Comparison of ENCODE assay signal across 9 cellular contexts in the genomic region with DNA sequence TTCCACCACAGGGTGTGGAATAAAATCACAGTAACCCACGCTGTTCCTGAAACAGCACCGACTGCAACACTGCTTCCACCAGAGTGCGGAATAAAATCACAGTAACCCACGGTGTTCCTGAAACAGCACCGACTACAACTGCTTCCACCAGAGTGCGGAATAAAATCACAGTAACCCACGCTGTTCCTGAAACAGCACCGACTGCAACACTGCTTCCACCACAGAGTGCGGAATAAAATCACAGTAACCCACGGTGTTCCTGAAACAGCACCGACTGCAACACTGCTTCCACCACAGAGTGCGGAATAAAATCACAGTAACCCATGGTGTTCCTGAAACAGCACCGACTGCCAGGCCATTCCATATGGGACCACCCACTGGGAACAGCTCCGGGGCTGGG. TPM values are rescaled to one million over a fixed set of nuclear protein-coding genes. Genes with fewer than 3 reads are reported as not detected.
"Had no signal": no experiment of that assay in that cellular context is flagged by ENCODE, and none has a peak within 500 bp of the region (broad histone marks: within the 10 kb centered on the region; RNA-seq: fewer than 3 reads in every experiment).

No MANE protein-coding gene starts in this region.

RNA-seq across cellular contexts. Expression of a gene that starts 59.8 kb away (rescaled TPM):
- total RNA-seq: fibroblast of villous mesenchyme, gastrocnemius medialis, left lobe of liver, lower leg skin, mammary epithelial cell, mucosa of descending colon, osteoblast, psoas muscle, right lobe of liver had no signal
- polyA plus RNA-seq: mammary epithelial cell had no signal
